In the genomic region with DNA sequence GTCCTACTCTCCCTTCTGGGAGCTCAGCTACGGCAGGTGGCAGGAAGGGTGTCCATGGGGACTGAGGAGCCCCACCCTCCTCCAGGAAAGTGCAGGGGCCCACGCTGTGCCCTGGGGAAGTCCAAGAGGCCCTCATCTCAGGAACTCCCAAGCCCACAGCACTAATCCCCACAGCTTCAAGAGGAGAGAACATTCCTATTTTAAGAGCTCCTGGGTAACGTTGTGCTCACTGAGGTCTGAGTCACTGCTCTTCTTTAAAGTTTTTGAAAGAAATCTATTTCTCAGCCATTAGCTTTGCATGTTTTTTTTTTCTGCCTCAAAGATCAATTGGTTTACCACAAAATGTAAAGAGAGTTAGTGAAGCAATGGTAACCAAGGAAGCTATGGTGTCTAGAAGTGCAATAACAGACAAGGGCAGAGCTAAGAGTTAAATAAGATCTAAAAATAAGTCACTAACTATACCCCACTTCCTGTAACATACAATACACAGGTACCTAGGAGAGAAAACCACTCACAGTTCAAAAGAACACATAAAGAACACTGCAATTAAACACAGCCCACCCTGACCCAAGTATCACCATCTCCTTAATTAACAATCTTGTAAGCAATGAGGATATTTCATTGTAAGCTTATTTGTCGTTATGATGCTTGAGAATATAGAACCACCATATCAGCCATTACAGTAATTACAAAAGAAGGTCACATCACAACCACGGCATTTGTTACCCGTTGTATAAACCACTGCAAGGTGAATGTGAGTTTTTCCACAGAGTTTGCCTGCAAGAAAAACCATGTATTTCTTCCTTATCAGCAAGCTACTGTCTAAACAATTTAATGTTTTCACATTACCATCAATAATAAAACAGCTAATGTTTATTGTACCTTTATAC, we compare ENCODE assay signal across 8 cellular contexts.
DNase-seq lines count a peak whose midpoint lies in the region; ATAC-seq and TF ChIP-seq lines count a peak whose summit lies in the region.

No MANE protein-coding gene starts in this region.

- ATAC-seq in GM19463 (IDR thresholded peaks at IDR 0.05; ENCODE audit: unreplicated experiment) (peak; percentile 82), HG03442 (IDR thresholded peaks at IDR 0.05; ENCODE audit: unreplicated experiment) (peak; percentile 91)

- H3K27me3 ChIP-seq in H7 (ENCODE audit: control insufficient read depth, insufficient read depth, low read length): no peaks in the 10 kb centered on the region

- no peak for TF ChIP-seq CTCF in GM12864 (IDR thresholded peaks at IDR 0.05; ENCODE audit: low read depth, low read length, missing control alignments)
- TF ChIP-seq CTCF in chondrocyte (IDR thresholded peaks at IDR 0.05): no peak

- H3K4me3 ChIP-seq in GM12864 (ENCODE audit: low read depth, low read length): no peak overlapping the region
- no peak overlapping the region for H3K4me3 ChIP-seq in H7 (ENCODE audit: insufficient read depth, low read depth, low read length)

- no peak overlapping the region for H3K4me3 Mint-ChIP-seq in chondrocyte (ENCODE audit: unreplicated experiment)

- no peaks in the 10 kb centered on the region for H3K27me3 Mint-ChIP-seq in chondrocyte (ENCODE audit: low read depth)

- DNase-seq in GM12864 (ENCODE audit: low read depth) (peak; percentile 56), chondrocyte (ENCODE audit: low spot score) (no peak), retina (no peak), SIG-M5 (lab: John Stamatoyannopoulos, UW) (no peak), H7 (no peak)
- DNase-seq in activated effector memory CD4-positive, alpha-beta T cell treated with anti-CD3 and anti-CD28 coated beads, Interleukin-2, amount 50 U/mL, for 16 hours: no peak

- H3K4me1 Mint-ChIP-seq in chondrocyte (ENCODE audit: low read depth): peaks cover 43% of the 10 kb centered on the region

- no peaks in the 10 kb centered on the region for H3K36me3 ChIP-seq in H7 (replicated peaks; ENCODE audit: control insufficient read depth, insufficient read depth, low read length)

- H3K27ac Mint-ChIP-seq in chondrocyte (ENCODE audit: unreplicated experiment): peak overlapping the region; percentile 19

- no peaks in the 10 kb centered on the region for H3K9me3 Mint-ChIP-seq in chondrocyte (ENCODE audit: low read depth)

- no peaks in the 10 kb centered on the region for H3K36me3 Mint-ChIP-seq in chondrocyte (ENCODE audit: low read depth)
